8 cellular contexts compared by ENCODE assay signal in genomic region chr9:136629879-136630661, GRCh38. TPM values are rescaled to one million over a fixed set of nuclear protein-coding genes. Genes with fewer than 3 reads are reported as not detected.
DNase-seq lines count a peak whose midpoint lies in the region; ATAC-seq and TF ChIP-seq lines count a peak whose summit lies in the region.

No MANE protein-coding gene starts in this region.

- WGBS in heart right ventricle, 2 donors, result 44 to 46% methylated on average over 19 of the region's 19 CpGs

- H3K36me3 ChIP-seq in A673 (ENCODE audit: insufficient read depth, low read length, poor library complexity, severe bottlenecking), result no peaks in the 10 kb centered on the region
- no peaks in the 10 kb centered on the region for H3K36me3 ChIP-seq in Peyer's patch
- no peaks in the 10 kb centered on the region for H3K36me3 ChIP-seq in heart right ventricle

- CTCF ChIA-PET in A673 (lab: Charles Lee), result no interaction called here

- H3K9me3 ChIP-seq in A673 (ENCODE audit: low read depth, low read length, poor library complexity, severe bottlenecking) (no peaks in the 10 kb centered on the region), Peyer's patch (no peaks in the 10 kb centered on the region), heart right ventricle (no peaks in the 10 kb centered on the region)

- H3K27me3 ChIP-seq in A673 (replicated peaks; ENCODE audit: insufficient read depth, low read depth, low read length, poor library complexity) (no peaks in the 10 kb centered on the region), Peyer's patch (no peaks in the 10 kb centered on the region), heart right ventricle (peaks cover 0 to 18% (median 0%) of the 10 kb centered on the region in 7 donors)

- ATAC-seq in heart right ventricle (peak; percentile 44 to 78 (median 72)), GM21360 (IDR thresholded peaks at IDR 0.05; ENCODE audit: unreplicated experiment) (no peak)

- H3K4me1 ChIP-seq in A673 (ENCODE audit: insufficient read depth, low read length, poor library complexity, severe bottlenecking) (peaks cover 3% of the 10 kb centered on the region), Peyer's patch (peaks cover 0 to 49% (median 12%) of the 10 kb centered on the region in 4 donors), heart right ventricle (peaks cover 6 to 40% (median 30%) of the 10 kb centered on the region in 9 donors)

- POLR2A ChIA-PET in A673 (lab: Charles Lee; ENCODE audit: low non-redundant PET), result no interaction called here

- DNase-seq in A673 (ENCODE audit: low spot score) (peak; percentile 75), GM20000 (ENCODE audit: low spot score) (peak; percentile 85), Peyer's patch (peak; percentile 71 to 82 (median 78)), heart right ventricle (peak in 1 of 2 donors; percentile 61), NCI-H1436 treated with DMSO at 0.1 percent for 48 hours (lab: John Stamatoyannopoulos, UW) (no peak)
- peak; percentile 55 for DNase-seq in activated naive CD4-positive, alpha-beta T cell treated with Interleukin-2 at 50 U/mL for 16 hours
- peak; percentile 30 to 35 for DNase-seq in stimulated activated CD4-positive, alpha-beta T cell treated with anti-CD3 and anti-CD28 coated beads, Interleukin-15, amount 100 ng/mL, for 1 hour (ENCODE audit: low read depth in 1 of 2, low spot score in 1 of 2)

- TF ChIP-seq POLR2A in Peyer's patch (IDR thresholded peaks at IDR 0.05), result no peak

- intact Hi-C loops in A673 (cut with micrococcal nuclease; ENCODE audit: unreplicated experiment), result loop anchor here (10.0 kb wide), 1 partner anchor 85 kb away; the partner anchor contains the start of gene NOTCH1
- intact Hi-C loops in heart right ventricle (cut with DNase I), result loop anchor here in 5 of 10 donors (1.0 to 10.0 kb wide), 6 partner anchors 65 to 145 kb away; partner anchors contain the start of gene NOTCH1 (in 1 of the 5)

- no peak overlapping the region for H3K27ac ChIP-seq in A673 (ENCODE audit: low read depth, low read length, poor library complexity, severe bottlenecking)
- H3K27ac ChIP-seq in Peyer's patch, result no peak overlapping the region
- H3K27ac ChIP-seq in heart right ventricle, result no peak overlapping the region

- peak; percentile 79 for TF ChIP-seq CTCF in A673 (conservative IDR thresholded peaks at IDR 0.05; ENCODE audit: low read depth, low read length)
- TF ChIP-seq CTCF in GM20000 (IDR thresholded peaks at IDR 0.05; ENCODE audit: extremely low read depth, missing control alignments), result peak; percentile 67
- TF ChIP-seq CTCF in Peyer's patch (IDR thresholded peaks at IDR 0.05), result peak; percentile 32 to 72 (median 56)
- TF ChIP-seq CTCF in heart right ventricle (IDR thresholded peaks at IDR 0.05), result peak in 8 of 9 donors; percentile 14 to 61 (median 54)

- H3K4me3 ChIP-seq in A673 (ENCODE audit: low read depth, low read length, poor library complexity, severe bottlenecking), result no peak overlapping the region
- no peak overlapping the region for H3K4me3 ChIP-seq in Peyer's patch
- H3K4me3 ChIP-seq in heart right ventricle, result no peak overlapping the region

- BruUV-seq in A673 (replicated peaks; lab: Mats Ljungman, UMichigan), result no TSS peak

RNA-seq across cellular contexts. Expression of gene EGFL7, which starts 32.6 kb away (rescaled TPM):
- total RNA-seq in A673 (2021), result 79.5 and 98.5 TPM in 2 replicates
- 10 to 100 TPM; 21.5 to 77.6 (median 46.0) TPM for total RNA-seq in Peyer's patch
- 100 to 1,000 TPM in 5 of 10 donors, 10 to 100 TPM in 5; 68.6 to 115 (median 99.6) TPM for total RNA-seq in heart right ventricle
- 100 to 1,000 TPM; 160 to 377 TPM for polyA plus RNA-seq in heart right ventricle

RNA-seq across cellular contexts. Expression of gene AGPAT2, which starts 57.2 kb away (rescaled TPM):
- total RNA-seq in A673 (2021) (56.0 and 57.7 TPM in 2 replicates), Peyer's patch (100 to 1,000 TPM in 3 of 4 donors, 10 to 100 TPM in 1; 97.4 to 802 (median 479) TPM), heart right ventricle (10 to 100 TPM; 48.1 to 83.3 (median 58.4) TPM)
- polyA plus RNA-seq in heart right ventricle, result 100 to 1,000 TPM in 1 of 2 donors, 10 to 100 TPM in 1; 97.2 to 195 TPM
